In genomic region chr12:85280984-85281946, GRCh38 we compare ENCODE assay signal across 9 cellular contexts. TPM values are rescaled to one million over a fixed set of nuclear protein-coding genes. Genes with fewer than 3 reads are reported as not detected.
A peak's percentile ranks its signal among the peaks of the same experiment; 100 is the strongest.
DNase-seq lines count a peak whose midpoint lies in the region; ATAC-seq and TF ChIP-seq lines count a peak whose summit lies in the region.
"Had no signal": no experiment of that assay in that cellular context is flagged by ENCODE, and none has a peak within 500 bp of the region (broad histone marks: within the 10 kb centered on the region; RNA-seq: fewer than 3 reads in every experiment).

No MANE protein-coding gene starts in this region.

- H3K79me1 ChIP-seq in trophoblast cell (ENCODE audit: low read length), result no peaks in the 10 kb centered on the region

- no peak overlapping the region for H3K23ac ChIP-seq in trophoblast cell (ENCODE audit: low read length)

- no peak overlapping the region for H3K27ac ChIP-seq in trophoblast cell (ENCODE audit: low read depth, low read length)

- no peak for TF ChIP-seq CTCF in epithelial cell of proximal tubule (conservative IDR thresholded peaks at IDR 0.05; ENCODE audit: low read depth, low read length)

- peak overlapping the region; percentile 81 for H3K4me2 ChIP-seq in trophoblast cell (ENCODE audit: low read length)

- DNase-seq in NCI-H460 (ENCODE audit: extremely low read depth, low read depth) (peak; percentile 5), epithelial cell of proximal tubule (ENCODE audit: low read depth) (no peak), trophoblast cell (peak in 1 of 2 donors; percentile 46), DMS79 treated with DMSO at 0.1 percent for 48 hours (lab: John Stamatoyannopoulos, UW) (no peak), SHP77 (lab: John Stamatoyannopoulos, UW) (no peak), HUDEP-2 (lab: John Stamatoyannopoulos, UW; ENCODE audit: unreplicated experiment in 76 of 76) (no peak)

- no peaks in the 10 kb centered on the region for H3K36me3 ChIP-seq in trophoblast cell (ENCODE audit: control insufficient read depth in 1 of 2, insufficient read depth in 2 of 2, low read length in 2 of 2)

- H4K12ac ChIP-seq in trophoblast cell (ENCODE audit: low read depth, low read length), result no peak overlapping the region

- H3K4me1 ChIP-seq in trophoblast cell (ENCODE audit: control insufficient read depth in 1 of 2, insufficient read depth in 2 of 2, low read length in 2 of 2), result peaks cover 0 to 5% of the 10 kb centered on the region in 2 experiments

- no peak overlapping the region for H2AK5ac ChIP-seq in trophoblast cell (ENCODE audit: low read length)

- H3K27me3 ChIP-seq in trophoblast cell (ENCODE audit: insufficient read depth, low read length), result peaks cover 32% of the 10 kb centered on the region

- H3K9ac ChIP-seq in trophoblast cell (ENCODE audit: low read length), result no peak overlapping the region

- WGBS in trophoblast cell (ENCODE audit: extremely low coverage, insufficient coverage, insufficient read length), result no CpG with 5 or more reads among the region's 21 CpGs

- no peak overlapping the region for H2BK12ac ChIP-seq in trophoblast cell (ENCODE audit: low read length)

- no peak overlapping the region for H3K4ac ChIP-seq in trophoblast cell (ENCODE audit: low read depth, low read length)

- H4K8ac ChIP-seq in trophoblast cell (ENCODE audit: low read depth, low read length), result no peak overlapping the region

- no peaks in the 10 kb centered on the region for H3K79me2 ChIP-seq in trophoblast cell (ENCODE audit: control insufficient read depth, insufficient read depth, low read length, poor library complexity)

- H3K4me3 ChIP-seq in epithelial cell of proximal tubule (ENCODE audit: low read depth, low read length), result peak overlapping the region; percentile 43
- H3K4me3 ChIP-seq in trophoblast cell (ENCODE audit: low read depth, low read length), result no peak overlapping the region
- H3K4me3 ChIP-seq: GM12878 had no signal

- no peak overlapping the region for H2BK120ac ChIP-seq in trophoblast cell (ENCODE audit: insufficient read depth, low read length, poor library complexity)

- no peak overlapping the region for H2AFZ ChIP-seq in trophoblast cell (ENCODE audit: insufficient read depth, low read length, poor library complexity)

- no peak overlapping the region for H3K14ac ChIP-seq in trophoblast cell (ENCODE audit: low read length)

- no peak overlapping the region for H3K18ac ChIP-seq in trophoblast cell (ENCODE audit: low read length)

- ATAC-seq in GM19463 (IDR thresholded peaks at IDR 0.05; ENCODE audit: unreplicated experiment) (peak; percentile 2), HG03354 (IDR thresholded peaks at IDR 0.05; ENCODE audit: poor library complexity, severe bottlenecking, unreplicated experiment) (no peak)
- ATAC-seq: GM12878 had no signal

- no peak overlapping the region for H2BK5ac ChIP-seq in trophoblast cell (ENCODE audit: low read depth, low read length, poor library complexity)

- H3K9me3 ChIP-seq in trophoblast cell (ENCODE audit: insufficient read depth, low read depth, low read length), result peaks cover 1% of the 10 kb centered on the region

- no peak overlapping the region for H4K91ac ChIP-seq in trophoblast cell (ENCODE audit: low read depth, low read length)

RNA-seq across cellular contexts. Expression of gene ALX1, which starts 1.2 kb away (rescaled TPM):
- total RNA-seq in NCI-H460 (2014; rRNA removed; shearing (Covaris generic)), result 0.50 and 0.66 TPM in 2 replicates
- polyA plus RNA-seq in NCI-H460 (2014; cell fraction: nucleus; rRNA removed), result 0.69 and 1.5 TPM in 2 replicates
- not detected in 2 replicates for total RNA-seq in epithelial cell of proximal tubule
- polyA plus RNA-seq in trophoblast cell (2013), result 0.38 and 0.42 TPM in 2 replicates
- total RNA-seq: GM12878 had no signal
